25 cellular contexts compared by ENCODE assay signal in the genomic region with DNA sequence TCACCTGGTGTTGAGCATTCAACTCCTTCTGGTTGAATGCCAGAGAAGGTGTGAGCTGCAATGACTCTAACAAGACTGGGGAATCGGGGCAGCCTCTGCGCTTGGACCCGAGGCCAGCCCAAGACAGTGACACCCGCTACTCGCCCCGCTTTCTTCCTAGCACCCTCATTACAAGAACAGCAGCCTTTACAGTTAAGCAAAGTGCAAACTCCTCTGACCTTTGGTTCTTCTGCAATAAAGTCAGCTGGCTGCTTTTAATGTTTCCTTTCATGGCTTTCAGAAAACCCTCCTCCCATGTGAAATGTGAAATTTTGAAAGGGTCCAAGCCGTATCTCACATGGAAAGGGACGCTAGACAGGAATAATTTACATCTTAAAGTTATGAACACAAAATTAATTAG.
DNase-seq lines count a peak whose midpoint lies in the region; ATAC-seq, FAIRE-seq and TF ChIP-seq lines count a peak whose summit lies in the region.
"Had no signal": no experiment of that assay in that cellular context is flagged by ENCODE, and none has a peak within 500 bp of the region (broad histone marks: within the 10 kb centered on the region; RNA-seq: fewer than 3 reads in every experiment).

No MANE protein-coding gene starts in this region.

- H2BK120ac ChIP-seq in neuronal stem cell (ENCODE audit: low read depth, low read length): no peak overlapping the region

- H3K79me1 ChIP-seq in neuronal stem cell (ENCODE audit: low read depth, low read length): no peaks in the 10 kb centered on the region

- H3K4me2 ChIP-seq in neuronal stem cell (ENCODE audit: insufficient read depth, low read length, poor library complexity, severe bottlenecking): no peak overlapping the region
- H3K4me2 ChIP-seq: A549; BLaER1 treated with 17β-estradiol and CSF1 and Interleukin-3, amounts not matched to agents 10 nM and 100 nM; GM23338 had no signal

- intact Hi-C loops in mucosa of descending colon (cut with DNase I, micrococcal nuclease): no loop called here

- no peak overlapping the region for H3K18ac ChIP-seq in neuronal stem cell (ENCODE audit: low read length)

- no peak overlapping the region for H3K14ac ChIP-seq in neuronal stem cell (ENCODE audit: low read length)

- DNase-seq in OCI-M1 (lab: John Stamatoyannopoulos, UW) (peak; percentile 4), left kidney (ENCODE audit: low read depth, low spot score) (peak; percentile 57), mucosa of descending colon (no peak), neuronal stem cell (ENCODE audit: low spot score) (no peak), NCI-H69 (lab: John Stamatoyannopoulos, UW) (no peak), D721Med (ENCODE audit: insufficient read length, low spot score) (no peak)
- DNase-seq: 8988T; ACHN; AML-193; BE2C; Calu3; CD4-positive, alpha-beta T cell; CD8-positive, alpha-beta memory T cell; COR-L47; DMS153; DND-41; H9 had no signal

- no peak overlapping the region for H3K4me3 ChIP-seq in mucosa of descending colon
- H3K4me3 ChIP-seq in neuronal stem cell (ENCODE audit: low read length in 2 of 2): no peak overlapping the region
- H3K4me3 ChIP-seq: A549; BLaER1 treated with 17β-estradiol and CSF1 and Interleukin-3, amounts not matched to agents 10 nM and 100 nM; GM23338 had no signal

- no peaks in the 10 kb centered on the region for H3K27me3 ChIP-seq in neuronal stem cell (ENCODE audit: control insufficient read depth in 3 of 3, insufficient read depth in 3 of 3, low read depth in 1 of 3, low read length in 3 of 3)
- H3K27me3 ChIP-seq: BE2C; BLaER1 treated with 17β-estradiol and CSF1 and Interleukin-3, amounts not matched to agents 10 nM and 100 nM had no signal

- no peak overlapping the region for H2BK5ac ChIP-seq in neuronal stem cell (ENCODE audit: low read length)

- H3K4me1 ChIP-seq in mucosa of descending colon (ENCODE audit: low read depth): no peaks in the 10 kb centered on the region
- no peaks in the 10 kb centered on the region for H3K4me1 ChIP-seq in neuronal stem cell (ENCODE audit: control insufficient read depth in 2 of 2, insufficient read depth in 1 of 2, low read depth in 1 of 2, low read length in 2 of 2)
- H3K4me1 ChIP-seq: A549; BE2C; BLaER1 treated with 17β-estradiol and CSF1 and Interleukin-3, amounts not matched to agents 10 nM and 100 nM had no signal

- no peak overlapping the region for H4K8ac ChIP-seq in neuronal stem cell (ENCODE audit: low read depth, low read length)

- no peak for FAIRE-seq in D721Med (lab: Jason Lieb, UNC)
- FAIRE-seq: A549, G401.6, GM12892, GM19239 had no signal

- H2BK15ac ChIP-seq in neuronal stem cell (ENCODE audit: low read length): no peak overlapping the region

- TF ChIP-seq CTCF in mucosa of descending colon (IDR thresholded peaks at IDR 0.05) (no peak), D721Med (IDR thresholded peaks at IDR 0.05; ENCODE audit: insufficient read depth, missing control alignments) (no peak)

- no peak overlapping the region for H3K9ac ChIP-seq in neuronal stem cell (ENCODE audit: low read depth, low read length, poor library complexity)
- H3K9ac ChIP-seq: BLaER1 treated with 17β-estradiol and CSF1 and Interleukin-3, amounts not matched to agents 10 nM and 100 nM had no signal

- WGBS in neuronal stem cell (ENCODE audit: extremely low coverage in 2 of 2, insufficient read length in 2 of 2, insufficient replicate concordance in 1 of 2), 2 donors: no CpG with 5 or more reads among the region's 8 CpGs

- no peak overlapping the region for H2AK5ac ChIP-seq in neuronal stem cell (ENCODE audit: low read depth, low read length)

- ATAC-seq in mucosa of descending colon (peak; percentile 22), GM19324 (IDR thresholded peaks at IDR 0.05; ENCODE audit: low FRiP score, unreplicated experiment) (no peak)
- ATAC-seq: A549, GM23338, HCT116 had no signal

- H3K36me3 ChIP-seq in mucosa of descending colon (ENCODE audit: low read depth): no peaks in the 10 kb centered on the region
- H3K36me3 ChIP-seq in neuronal stem cell (replicated peaks in 1 of 2; ENCODE audit: control insufficient read depth in 2 of 2, insufficient read depth in 2 of 2, low read length in 2 of 2): no peaks in the 10 kb centered on the region
- H3K36me3 ChIP-seq: BE2C; BLaER1 treated with 17β-estradiol and CSF1 and Interleukin-3, amounts not matched to agents 10 nM and 100 nM had no signal

- H2BK12ac ChIP-seq in neuronal stem cell (ENCODE audit: low read length): no peak overlapping the region

- no peak overlapping the region for H2AFZ ChIP-seq in neuronal stem cell (ENCODE audit: low read length)
- H2AFZ ChIP-seq: GM23338 had no signal

- H4K91ac ChIP-seq in neuronal stem cell (ENCODE audit: low read depth, low read length, poor library complexity): no peak overlapping the region

- H3K23ac ChIP-seq in neuronal stem cell (ENCODE audit: low read depth, low read length, poor library complexity): no peak overlapping the region

- H3K27ac ChIP-seq in neuronal stem cell (replicated peaks; ENCODE audit: low read length): no peak overlapping the region
- H3K27ac ChIP-seq: A549; BLaER1 treated with 17β-estradiol and CSF1 and Interleukin-3, amounts not matched to agents 10 nM and 100 nM had no signal

- H3K4ac ChIP-seq in neuronal stem cell (ENCODE audit: low read length): no peak overlapping the region

- no peaks in the 10 kb centered on the region for H3K9me3 ChIP-seq in mucosa of descending colon
- peaks cover 0 to 2% of the 10 kb centered on the region in 2 donors for H3K9me3 ChIP-seq in neuronal stem cell (replicated peaks in 1 of 2; ENCODE audit: control insufficient read depth in 2 of 2, insufficient read depth in 1 of 2, low read depth in 1 of 2, low read length in 2 of 2)
- H3K9me3 ChIP-seq: A549, BE2C had no signal

Comparison
In these comparisons a context has a peak if more than half of its experiments do, and no peak if none do; other contexts are left out.
1. DNase-seq: peak in OCI-M1 (single experiment) and left kidney (single experiment); none in mucosa of descending colon (0 of 3), neuronal stem cell (single experiment), NCI-H69 (single experiment) and D721Med (single experiment).